8 cellular contexts compared by ENCODE assay signal in the genomic region with DNA sequence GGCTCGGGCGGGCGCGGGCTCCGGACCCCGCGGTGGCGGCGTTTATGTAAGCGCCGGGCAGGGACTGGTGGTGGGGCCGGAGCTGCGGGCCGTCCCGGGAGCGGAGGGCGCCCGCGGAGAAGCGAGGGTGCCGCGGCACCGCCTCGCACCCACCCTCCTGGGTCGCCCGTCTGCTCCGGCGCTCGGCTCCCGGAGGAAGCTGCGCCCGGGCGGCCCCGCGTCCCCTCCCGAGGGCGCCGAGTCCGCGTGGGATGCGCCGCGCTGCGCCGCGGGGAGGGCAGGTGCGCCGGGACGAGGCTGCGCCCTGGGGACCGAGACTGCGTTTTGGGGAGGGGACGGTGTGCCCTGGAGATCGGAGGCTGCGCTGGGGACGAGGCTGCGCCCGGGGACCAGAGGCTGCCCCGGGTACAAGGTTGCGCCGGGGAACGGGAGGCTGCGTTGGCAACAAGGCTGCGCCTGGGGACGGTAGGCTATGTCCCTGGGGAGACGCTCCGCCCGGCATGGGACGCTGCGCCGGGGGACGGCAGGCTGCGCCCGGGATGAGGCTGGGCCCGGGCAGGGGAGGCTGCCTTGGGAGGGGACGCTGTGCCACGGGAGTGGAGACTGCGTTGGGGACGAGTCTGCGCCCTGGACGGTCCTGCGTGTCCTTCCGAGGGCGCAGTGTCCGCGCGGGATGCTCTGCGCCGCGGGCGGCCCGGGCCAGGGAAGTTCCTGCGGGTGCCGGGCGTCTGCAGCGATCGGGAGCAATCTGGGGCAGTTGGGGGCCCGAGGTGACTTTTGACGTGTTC. TPM values are rescaled to one million over a fixed set of nuclear protein-coding genes. Genes with fewer than 3 reads are reported as not detected.
A peak's percentile ranks its signal among the peaks of the same experiment; 100 is the strongest.
DNase-seq lines count a peak whose midpoint lies in the region; ATAC-seq, FAIRE-seq and TF ChIP-seq lines count a peak whose summit lies in the region.

No MANE protein-coding gene starts in this region.

- WGBS in K562 (ENCODE audit: insufficient coverage, low coverage, missing lambda C conversion rate) = 2% methylated on average over 75 of the region's 99 CpGs

- TF ChIP-seq RAD21 in K562 (CRISPR knock-in tag; conservative IDR thresholded peaks at IDR 0.05 in 1 of 2, IDR thresholded peaks at IDR 0.05 in 1 of 2) = no peak

- POLR2A ChIA-PET in HEK293 (lab: Yijun Ruan, JAX) (interaction anchor here (1.0 to 2.2 kb wide), 2 partner anchors 62 to 257 kb away, joined by 3 to 9 read pairs; partner anchors contain the start of gene SUMO3), PC-3 (lab: Charles Lee; ENCODE audit: unreplicated experiment) (no interaction called here), K562 (lab: Yijun Ruan, JAX) (interaction anchor here (0.5 to 1.5 kb wide), 4 partner anchors 17 to 54 kb away, joined by 3 to 6 read pairs (median 3); no protein-coding TSS in a partner anchor)

- H3K4me3 ChIP-seq in HEK293 (ENCODE audit: low read depth, low read length) (peak overlapping the region; percentile 70), PC-3 (ENCODE audit: low read length) (peak overlapping the region; percentile 88), K562 (peak overlapping the region; percentile 44)

- H3K9me3 Mint-ChIP-seq in immature natural killer cell = no peaks in the 10 kb centered on the region

- H3K9ac ChIP-seq in PC-3 (ENCODE audit: low read length) (peak overlapping the region; percentile 62), K562 (ENCODE audit: insufficient read depth in 1 of 2, low read depth in 2 of 2, low read length in 2 of 2) (peak overlapping the region in 1 of 2 experiments; percentile 86; a peak in 3 of 4 replicates)

- in situ Hi-C loops in K562 (cut with MboI) = no loop called here

- CTCF ChIA-PET in HEK293 (lab: Yijun Ruan, JAX) = interaction anchor here (0.8 to 1.5 kb wide), 4 partner anchors 24 to 65 kb away, joined by 3 to 6 read pairs (median 4); no protein-coding TSS in a partner anchor
- CTCF ChIA-PET in PC-3 (lab: Charles Lee) = interaction anchor here (1.6 kb wide), 1 partner anchor 27 kb away, joined by 11 read pairs; no protein-coding TSS in a partner anchor
- CTCF ChIA-PET in K562 (lab: Yijun Ruan, JAX; ENCODE audit: low intra/inter-chr PET ratio) = no interaction called here

- peak overlapping the region; percentile 82 to 90 (median 87) for H3K4me3 Mint-ChIP-seq in immature natural killer cell

- no peaks in the 10 kb centered on the region for H3F3A ChIP-seq in PC-3 (ENCODE audit: low read length, unreplicated experiment)

- no TSS peak for BruUV-seq in PC-3 (replicated peaks; lab: Mats Ljungman, UMichigan)
- no TSS peak for BruUV-seq in K562 (replicated peaks; lab: Mats Ljungman, UMichigan)

- no peaks in the 10 kb centered on the region for H3K36me3 Mint-ChIP-seq in immature natural killer cell

- H3K4me1 Mint-ChIP-seq in immature natural killer cell = peaks cover 44 to 51% of the 10 kb centered on the region in 2 donors

- ATAC-seq in PC-3 (peak; percentile 25), K562 (peak; percentile 70), GM18520 (IDR thresholded peaks at IDR 0.05; ENCODE audit: unreplicated experiment) (no peak)

- H4K20me1 ChIP-seq in PC-3 (ENCODE audit: low read length) (no peaks in the 10 kb centered on the region), K562 (replicated peaks; ENCODE audit: control insufficient read depth, insufficient read depth, low read length) (peaks cover 23% of the 10 kb centered on the region)

- H3K27me3 Mint-ChIP-seq in immature natural killer cell (ENCODE audit: low read depth in 3 of 3) = peaks cover 4 to 19% (median 17%) of the 10 kb centered on the region in 3 donors

- H3K9me3 ChIP-seq in HEK293 (ENCODE audit: control insufficient read depth, insufficient read depth, low read depth, low read length) (no peaks in the 10 kb centered on the region), PC-3 (ENCODE audit: low read length) (no peaks in the 10 kb centered on the region), K562 (replicated peaks; ENCODE audit: control insufficient read depth, insufficient read depth, low read depth, low read length) (no peaks in the 10 kb centered on the region)

- TF ChIP-seq CTCF in HEK293 (tag by site-specific recombination; IDR thresholded peaks at IDR 0.05) = no peak; the same call in 1 of the 2 replicates
- no peak for TF ChIP-seq CTCF in PC-3 (conservative IDR thresholded peaks at IDR 0.05; ENCODE audit: low read depth, low read length)
- TF ChIP-seq CTCF in K562 (IDR thresholded peaks at IDR 0.05 in 2 of 3, conservative IDR thresholded peaks at IDR 0.05 in 1 of 3; ENCODE audit: insufficient read depth in 2 of 3, low read depth in 1 of 3, low read length in 3 of 3) = no peak

- H3K4me1 ChIP-seq in HEK293 (ENCODE audit: control insufficient read depth, insufficient read depth, low read length) = peaks cover 3% of the 10 kb centered on the region; the same call in 1 of the 2 replicates
- H3K4me1 ChIP-seq in PC-3 (ENCODE audit: insufficient read depth, low read length) = peaks cover 21% of the 10 kb centered on the region; the same call in 1 of the 2 replicates
- peaks cover 39 to 40% of the 10 kb centered on the region in 2 experiments for H3K4me1 ChIP-seq in K562 (replicated peaks in 1 of 2; ENCODE audit: control insufficient read depth in 2 of 2, insufficient read depth in 2 of 2, low read length in 2 of 2)

- H3K4me2 ChIP-seq in PC-3 (ENCODE audit: low read length) (peak overlapping the region; percentile 95), K562 (ENCODE audit: insufficient read depth, low read length) (peak overlapping the region; percentile 72)

- H3K36me3 ChIP-seq in HEK293 (ENCODE audit: control insufficient read depth in 2 of 2, insufficient read depth in 1 of 2, low read length in 2 of 2) (no peaks in the 10 kb centered on the region), PC-3 (ENCODE audit: low read depth, low read length) (no peaks in the 10 kb centered on the region), K562 (ENCODE audit: control insufficient read depth, insufficient read depth, low read length) (no peaks in the 10 kb centered on the region)

- H3K27ac Mint-ChIP-seq in immature natural killer cell = peak overlapping the region in 4 of 6 donors; percentile 50 to 88 (median 64)

- peaks cover 51% of the 10 kb centered on the region for H3K79me2 ChIP-seq in PC-3 (ENCODE audit: low read length)
- H3K79me2 ChIP-seq in K562 (ENCODE audit: control insufficient read depth, insufficient read depth, low read length) = no peaks in the 10 kb centered on the region

- H3K27ac ChIP-seq in HEK293 (ENCODE audit: extremely low read depth, low read depth, low read length) (peak overlapping the region; percentile 79; the same call in 1 of the 2 replicates), PC-3 (ENCODE audit: low read length) (no peak overlapping the region), K562 (ENCODE audit: extremely low read depth, low read depth, low read length) (peak overlapping the region; percentile 7; the same call in 1 of the 3 replicates)

- H3K9me1 ChIP-seq in K562 (ENCODE audit: control insufficient read depth, insufficient read depth, low read length) = no peaks in the 10 kb centered on the region

- no peak; the same call in 1 of the 2 replicates for TF ChIP-seq POLR2A in K562 (conservative IDR thresholded peaks at IDR 0.05)
- no peak for TF ChIP-seq POLR2A in GM12892 (IDR thresholded peaks at IDR 0.05; ENCODE audit: low read depth, low read length)

- FAIRE-seq in K562 (lab: Jason Lieb, UNC) (no peak), GM12892 (lab: Jason Lieb, UNC) (no peak)

- no peak; the same call in 1 of the 2 replicates for TF ChIP-seq EP300 in K562 (IDR thresholded peaks at IDR 0.05; ENCODE audit: low read length)

- DNase-seq in COLO668 (lab: John Stamatoyannopoulos, UW; ENCODE audit: unreplicated experiment) (peak; percentile 64), PC-3 (peak; percentile 55), K562 (ENCODE audit: extremely low read depth in 1 of 4, low spot score in 3 of 4) (peak; percentile 78 to 86 (median 82)), immature natural killer cell (peak in 2 of 3 donors; percentile 13 to 14), GM12892 (ENCODE audit: insufficient read length) (no peak)
- peak; percentile 55 for DNase-seq in stimulated activated CD4-positive, alpha-beta T cell treated with anti-CD3 and anti-CD28 coated beads, Interleukin-15, amount 100 ng/mL, for 24 hours

- intact Hi-C loops in PC-3 (cut with micrococcal nuclease) = loop anchor here (1.0 to 10.0 kb wide), 4 partner anchors 28 to 130 kb away; partner anchors contain the start of gene SLX9
- intact Hi-C loops in K562 (cut with micrococcal nuclease) = loop anchor here (2.0 kb wide), 1 partner anchor 62 kb away; no protein-coding TSS in a partner anchor

- no peaks in the 10 kb centered on the region for H3K9me2 ChIP-seq in PC-3 (replicated peaks; ENCODE audit: low read length)

- no peaks in the 10 kb centered on the region for H3K27me3 ChIP-seq in PC-3 (ENCODE audit: low read length)
- H3K27me3 ChIP-seq in K562 (ENCODE audit: control insufficient read depth in 2 of 2, insufficient read depth in 2 of 2, low read length in 2 of 2) = no peaks in the 10 kb centered on the region

- H2AFZ ChIP-seq in PC-3 (ENCODE audit: low read length) (peak overlapping the region; percentile 73), K562 (ENCODE audit: low read depth, low read length) (peak overlapping the region; percentile 44)

TF ChIP-seq in K562, 482 proteins besides CTCF, POLR2A, EP300 and RAD21 (continues in another document):
- peak; percentile 100 for TF ChIP-seq HNRNPL (IDR thresholded peaks at IDR 0.05; ENCODE audit: low read depth, low read length)

RNA-seq across cellular contexts. Expression of gene ADARB1, which starts 0.6 kb away (rescaled TPM):
- total RNA-seq in PC-3 (2014; rRNA removed) = 14.1 and 21.0 TPM in 2 replicates
- total RNA-seq in K562 (2011; cell fraction: chromatin; rRNA removed; ENCODE audit: low replicate concordance) = 40.2 and 48.3 TPM in 2 replicates
- 29.0 and 30.4 TPM in 2 replicates for total RNA-seq in K562 (2011; cell fraction: nucleolus; rRNA removed)
- total RNA-seq in K562 (2011; cell fraction: nucleoplasm; rRNA removed) = 24.6 and 33.4 TPM in 2 replicates
- total RNA-seq in K562 (2014; rRNA removed) = 7.7 and 9.1 TPM in 2 replicates
- 8.3 TPM in 2 replicates for total RNA-seq in K562 (2014; rRNA removed; fragmentation: Illumina TruSeq; extraction: Trizol)
- 6.4 and 7.1 TPM in 2 replicates for total RNA-seq in K562 (2015; rRNA removed; fragmentation: Illumina TruSeq; extraction: Trizol)
- total RNA-seq in K562 (2021) = 12.0 and 16.0 TPM in 2 replicates
- polyA plus RNA-seq in K562 (2011; rRNA removed) = 8.4 and 11.8 TPM in 2 replicates
- polyA plus RNA-seq in K562 (2011; cell fraction: cytosol; rRNA removed) = 6.6 and 7.4 TPM in 2 replicates
- polyA plus RNA-seq in K562 (2011; cell fraction: nucleus; rRNA removed) = 15.0 and 23.8 TPM in 2 replicates
- 7.5 and 8.1 TPM in 2 replicates for polyA plus RNA-seq in K562 (2012)
- polyA plus RNA-seq in K562 (2014; fragmentation: Illumina TruSeq; extraction: Trizol) = 7.3 and 9.2 TPM in 2 replicates
- 1 to 10 TPM; 7.1 to 8.1 TPM for polyA plus RNA-seq in K562 (2014; fragmentation: Nextera tagmentation; extraction: Ambion mirVana)
- polyA plus RNA-seq in K562 (2014; rRNA removed) = 6.7 and 12.8 TPM in 2 replicates
- polyA minus RNA-seq in K562 (2011; rRNA and poly(A)+ RNA removed) = 10.4 and 16.9 TPM in 2 replicates
- 12.7 and 15.3 TPM in 2 replicates for polyA minus RNA-seq in K562 (2011; cell fraction: cytosol; rRNA and poly(A)+ RNA removed)
- 13.3 and 18.3 TPM in 2 replicates for polyA minus RNA-seq in K562 (2011; cell fraction: nucleus; rRNA and poly(A)+ RNA removed)
- 1 to 10 TPM; 3.0 to 4.5 (median 3.4) TPM for polyA plus RNA-seq in immature natural killer cell
- polyA plus RNA-seq in GM12892 (2012; ENCODE audit: missing spikeins) = 2.0 TPM
